Comparison of ENCODE assay signal across 1 cellular context in genomic region chr13:49936085-49936942, GRCh38.
TF ChIP-seq lines count a peak whose summit lies in the region.

Gene SPRYD7 (minus strand): TSS chr13:49936340. CDS start chr13:49936235, 105 bp downstream.

TF ChIP-seq in HepG2, 621 proteins besides CTCF, POLR2A, EP300 and RAD21 (continued from another document and continues in another):
- TF ChIP-seq SOX13 (IDR thresholded peaks at IDR 0.05) = no peak; the same call in 1 of the 2 replicates
- peak in 1 of 2 experiments; percentile 63; a peak in 2 of 4 replicates for TF ChIP-seq SOX13 (CRISPR knock-in tag; conservative IDR thresholded peaks at IDR 0.05 in 1 of 2, IDR thresholded peaks at IDR 0.05 in 1 of 2)
- no peak for TF ChIP-seq SNAPC5 (CRISPR knock-in tag; IDR thresholded peaks at IDR 0.05; ENCODE audit: borderline replicate concordance)
- TF ChIP-seq ZSCAN22 (CRISPR knock-in tag; IDR thresholded peaks at IDR 0.05) = no peak
- TF ChIP-seq TFDP1 (CRISPR knock-in tag; IDR thresholded peaks at IDR 0.05; ENCODE audit: borderline replicate concordance) = peak; percentile 20; the same call in 1 of the 2 replicates
- no peak; the same call in 1 of the 2 replicates for TF ChIP-seq KIAA2018 (CRISPR knock-in tag; IDR thresholded peaks at IDR 0.05; ENCODE audit: borderline replicate concordance)
- TF ChIP-seq MED1 (CRISPR knock-in tag; IDR thresholded peaks at IDR 0.05) = peak; percentile 82
- TF ChIP-seq ZNF256 (CRISPR knock-in tag; conservative IDR thresholded peaks at IDR 0.05) = no peak
- TF ChIP-seq ZNF570 (CRISPR knock-in tag; IDR thresholded peaks at IDR 0.05; ENCODE audit: borderline replicate concordance) = no peak
- no peak for TF ChIP-seq CCAR2 (optimal IDR thresholded peaks at IDR 0.05; ENCODE audit: low read depth, low read length)
- TF ChIP-seq FOXM1 (CRISPR knock-in tag; IDR thresholded peaks at IDR 0.05) = no peak
- no peak for TF ChIP-seq SMARCC2 (IDR thresholded peaks at IDR 0.05)
- TF ChIP-seq ZFP36L2 (CRISPR knock-in tag; IDR thresholded peaks at IDR 0.05) = no peak
- TF ChIP-seq NFRKB (IDR thresholded peaks at IDR 0.05) = no peak
- no peak for TF ChIP-seq GTF3A (CRISPR knock-in tag; conservative IDR thresholded peaks at IDR 0.05)
- no peak for TF ChIP-seq ZBTB40 (IDR thresholded peaks at IDR 0.05)
- TF ChIP-seq ZBTB40 (CRISPR knock-in tag; IDR thresholded peaks at IDR 0.05) = peak; percentile 59; the same call in 1 of the 2 replicates
- no peak for TF ChIP-seq ZBTB4 (CRISPR knock-in tag; IDR thresholded peaks at IDR 0.05; ENCODE audit: borderline replicate concordance)
- peak; percentile 76; the same call in 1 of the 2 replicates for TF ChIP-seq ZNF275 (CRISPR knock-in tag; IDR thresholded peaks at IDR 0.05; ENCODE audit: borderline replicate concordance)
- TF ChIP-seq HNF4A (CRISPR knock-in tag; IDR thresholded peaks at IDR 0.05) = peak; percentile 64
- 0 out of 2 replicates have a peak, but pooled peaks have one; percentile 38 for TF ChIP-seq IRX3 (CRISPR knock-in tag; IDR thresholded peaks at IDR 0.05; ENCODE audit: borderline replicate concordance, low read depth)
- no peak for TF ChIP-seq ZNF12 (CRISPR knock-in tag; IDR thresholded peaks at IDR 0.05)
- peak; percentile 26; the same call in 1 of the 2 replicates for TF ChIP-seq ZBTB14 (CRISPR knock-in tag; IDR thresholded peaks at IDR 0.05)
- no peak for TF ChIP-seq TBX3 (IDR thresholded peaks at IDR 0.05; ENCODE audit: borderline replicate concordance)
- TF ChIP-seq ZNF780A (CRISPR knock-in tag; IDR thresholded peaks at IDR 0.05) = no peak
- peak; percentile 77 for TF ChIP-seq ZNF644 (CRISPR knock-in tag; IDR thresholded peaks at IDR 0.05; ENCODE audit: low read depth)
- TF ChIP-seq IRF1 (CRISPR knock-in tag; IDR thresholded peaks at IDR 0.05; ENCODE audit: low read depth) = no peak
